Comparison of ENCODE assay signal across 11 cellular contexts in the genomic region with DNA sequence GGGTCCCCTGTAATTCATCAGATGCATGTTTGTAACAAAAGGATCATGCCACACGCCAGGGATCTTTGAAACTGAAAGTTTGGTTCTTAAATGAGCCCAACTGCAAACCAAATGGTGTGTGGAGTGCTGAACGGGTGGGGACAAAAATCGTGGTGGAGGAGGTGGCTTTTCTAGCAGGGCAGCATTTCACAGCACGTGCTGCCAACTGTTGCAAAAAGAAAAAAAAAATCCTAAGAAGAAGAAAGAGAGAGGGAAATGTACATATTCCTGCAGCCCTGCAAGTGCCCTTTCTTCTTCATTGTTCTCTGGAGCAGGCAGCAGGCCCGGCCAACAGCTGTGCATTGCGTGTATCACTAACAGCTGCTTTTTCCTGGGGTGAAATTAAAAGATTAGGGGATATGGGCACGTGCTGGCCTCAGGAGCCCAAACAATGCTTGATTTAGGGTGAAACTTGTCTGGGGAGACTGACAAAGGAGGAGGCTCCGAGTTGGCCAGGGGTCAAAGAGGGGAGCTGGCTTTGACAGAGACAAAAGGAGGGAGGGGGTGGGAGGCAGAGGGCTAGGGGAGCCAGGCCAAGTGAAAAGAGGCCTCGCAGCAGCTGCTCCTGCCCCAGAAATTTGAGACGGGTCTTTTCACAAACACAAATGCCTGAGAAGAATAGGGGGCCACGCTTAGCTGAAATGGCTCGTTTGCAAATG.
DNase-seq lines count a peak whose midpoint lies in the region; TF ChIP-seq lines count a peak whose summit lies in the region.
"Had no signal": no experiment of that assay in that cellular context is flagged by ENCODE, and none has a peak within 500 bp of the region (broad histone marks: within the 10 kb centered on the region; RNA-seq: fewer than 3 reads in every experiment).

No MANE protein-coding gene starts in this region.

- DNase-seq in DMS79 (lab: John Stamatoyannopoulos, UW) (peak; percentile 68), NCI-H2029 (lab: John Stamatoyannopoulos, UW) (peak; percentile 60), nephron progenitor cell (peak; percentile 27), UCSD-AML1 (lab: John Stamatoyannopoulos, UW; ENCODE audit: unreplicated experiment) (no peak), activated gamma-delta T cell (lab: John Stamatoyannopoulos, UW) (no peak), SIG-M5 treated with dmso at 0.1 percent for 504 hours (lab: John Stamatoyannopoulos, UW; ENCODE audit: unreplicated experiment) (no peak), A172 (ENCODE audit: low spot score) (no peak)
- DNase-seq: effector memory CD4-positive, alpha-beta T cell; islet precursor cell had no signal

- peaks cover 64% of the 10 kb centered on the region for H3K4me1 Mint-ChIP-seq in nephron progenitor cell

- peak overlapping the region; percentile 5 for H3K27ac Mint-ChIP-seq in nephron progenitor cell

- peak overlapping the region; percentile 71; the same call in 1 of the 2 replicates for H3K27ac ChIP-seq in VCaP
- H3K27ac ChIP-seq: SK-N-MC had no signal

- H3K4me3 Mint-ChIP-seq in nephron progenitor cell: peak overlapping the region; percentile 10

- H3K36me3 Mint-ChIP-seq in nephron progenitor cell (ENCODE audit: low read depth): no peaks in the 10 kb centered on the region

- H3K27me3 Mint-ChIP-seq in nephron progenitor cell (ENCODE audit: low read depth, poor library complexity): peaks cover 9% of the 10 kb centered on the region

- H3K9me3 Mint-ChIP-seq in nephron progenitor cell: peaks cover 15% of the 10 kb centered on the region

- no peak for TF ChIP-seq CTCF in VCaP (conservative IDR thresholded peaks at IDR 0.05)
- no peak for TF ChIP-seq CTCF in nephron progenitor cell (IDR thresholded peaks at IDR 0.05)

Comparison
In these comparisons a context has a peak if more than half of its experiments do, and no peak if none do; other contexts are left out.
1. DNase-seq: peak in DMS79 (single experiment), NCI-H2029 (single experiment) and nephron progenitor cell (single experiment); none in UCSD-AML1 (single experiment), activated gamma-delta T cell (single experiment), SIG-M5 treated with dmso at 0.1 percent for 504 hours (single experiment) and A172 (single experiment).